22 cellular contexts compared by ENCODE assay signal in genomic region chr15:27681038-27681437, GRCh38.
DNase-seq lines count a peak whose midpoint lies in the region; ATAC-seq and TF ChIP-seq lines count a peak whose summit lies in the region.
"Had no signal": no experiment of that assay in that cellular context is flagged by ENCODE, and none has a peak within 500 bp of the region (broad histone marks: within the 10 kb centered on the region; RNA-seq: fewer than 3 reads in every experiment).

No MANE protein-coding gene starts in this region.

- H3K9ac ChIP-seq in MM.1S (ENCODE audit: low read length), result no peak overlapping the region

- no peaks in the 10 kb centered on the region for H3K9me3 ChIP-seq in MM.1S (replicated peaks; ENCODE audit: insufficient read depth, low read length)
- H3K9me3 ChIP-seq: breast epithelium had no signal

- H3K4me1 Mint-ChIP-seq in activated naive CD8-positive, alpha-beta T cell treated with anti-CD3 and anti-CD28 coated beads, Interleukin-2, amount 50 U/mL, for 24 hours, result no peaks in the 10 kb centered on the region
- H3K4me1 Mint-ChIP-seq in stimulated activated effector memory CD8-positive, alpha-beta T cell treated with anti-CD3 and anti-CD28 coated beads, Interleukin-12 subunit alpha, Interleukin-12 subunit beta, amount 100 ng/mL, for 72 hours, result no peaks in the 10 kb centered on the region
- H3K4me1 Mint-ChIP-seq: memory B cell had no signal

- no peak overlapping the region for H2AFZ ChIP-seq in MM.1S (ENCODE audit: low read length)

- H3F3A ChIP-seq in MM.1S (ENCODE audit: insufficient read depth, low read length), result no peaks in the 10 kb centered on the region

- H3K4me3 ChIP-seq in MM.1S (ENCODE audit: low read length), result no peak overlapping the region
- H3K4me3 ChIP-seq: breast epithelium had no signal

- H3K4me3 Mint-ChIP-seq in activated naive CD8-positive, alpha-beta T cell treated with anti-CD3 and anti-CD28 coated beads, Interleukin-2, amount 50 U/mL, for 24 hours, result no peak overlapping the region
- H3K4me3 Mint-ChIP-seq in stimulated activated effector memory CD8-positive, alpha-beta T cell treated with anti-CD3 and anti-CD28 coated beads, Interleukin-12 subunit alpha, Interleukin-12 subunit beta, amount 100 ng/mL, for 72 hours, result no peak overlapping the region
- H3K4me3 Mint-ChIP-seq: IgD-negative memory B cell; memory B cell; stimulated activated naive CD8-positive, alpha-beta T cell treated with anti-CD3 and anti-CD28 coated beads, Interleukin-15, Interleukin-2, amounts not matched to agents 100 ng/mL and 50 ng/mL, for 24 hours; T-helper 2 cell treated with Interferon-gamma antibody and Interleukin-4, amounts not matched to agents 5 μg/mL and 100 μg/mL, for 36 hours had no signal

- H3K9me2 ChIP-seq in MM.1S (replicated peaks; ENCODE audit: insufficient read depth, low read length), result no peaks in the 10 kb centered on the region

- no peaks in the 10 kb centered on the region for H4K20me1 ChIP-seq in MM.1S (ENCODE audit: insufficient read depth, low read length)

- H3K36me3 ChIP-seq in MM.1S (replicated peaks; ENCODE audit: insufficient read depth, low read length), result no peaks in the 10 kb centered on the region
- H3K36me3 ChIP-seq: breast epithelium had no signal

- no peak overlapping the region for H3K27ac Mint-ChIP-seq in activated naive CD8-positive, alpha-beta T cell treated with anti-CD3 and anti-CD28 coated beads, Interleukin-2, amount 50 U/mL, for 24 hours
- no peak overlapping the region for H3K27ac Mint-ChIP-seq in stimulated activated effector memory CD8-positive, alpha-beta T cell treated with anti-CD3 and anti-CD28 coated beads, Interleukin-12 subunit alpha, Interleukin-12 subunit beta, amount 100 ng/mL, for 72 hours
- H3K27ac Mint-ChIP-seq: IgD-negative memory B cell; memory B cell; stimulated activated naive CD8-positive, alpha-beta T cell treated with anti-CD3 and anti-CD28 coated beads, Interleukin-15, Interleukin-2, amounts not matched to agents 100 ng/mL and 50 ng/mL, for 24 hours; T-helper 2 cell treated with Interferon-gamma antibody and Interleukin-4, amounts not matched to agents 5 μg/mL and 100 μg/mL, for 36 hours had no signal

- no peaks in the 10 kb centered on the region for H3K9me3 Mint-ChIP-seq in activated naive CD8-positive, alpha-beta T cell treated with anti-CD3 and anti-CD28 coated beads, Interleukin-2, amount 50 U/mL, for 24 hours
- H3K9me3 Mint-ChIP-seq in stimulated activated effector memory CD8-positive, alpha-beta T cell treated with anti-CD3 and anti-CD28 coated beads, Interleukin-12 subunit alpha, Interleukin-12 subunit beta, amount 100 ng/mL, for 72 hours, result peaks cover 8% of the 10 kb centered on the region
- H3K9me3 Mint-ChIP-seq: neural crest cell had no signal

- no peaks in the 10 kb centered on the region for H3K27me3 Mint-ChIP-seq in activated naive CD8-positive, alpha-beta T cell treated with anti-CD3 and anti-CD28 coated beads, Interleukin-2, amount 50 U/mL, for 24 hours
- H3K27me3 Mint-ChIP-seq: IgD-negative memory B cell; memory B cell; stimulated activated naive CD8-positive, alpha-beta T cell treated with anti-CD3 and anti-CD28 coated beads, Interleukin-15, Interleukin-2, amounts not matched to agents 100 ng/mL and 50 ng/mL, for 24 hours had no signal

- peaks cover 2% of the 10 kb centered on the region for H3K36me3 Mint-ChIP-seq in activated naive CD8-positive, alpha-beta T cell treated with anti-CD3 and anti-CD28 coated beads, Interleukin-2, amount 50 U/mL, for 24 hours (ENCODE audit: low read depth)
- no peaks in the 10 kb centered on the region for H3K36me3 Mint-ChIP-seq in stimulated activated effector memory CD8-positive, alpha-beta T cell treated with anti-CD3 and anti-CD28 coated beads, Interleukin-12 subunit alpha, Interleukin-12 subunit beta, amount 100 ng/mL, for 72 hours
- H3K36me3 Mint-ChIP-seq: IgD-negative memory B cell, memory B cell had no signal

- peak; percentile 21 to 22 for DNase-seq in activated CD4-positive, alpha-beta T cell treated with anti-CD3 and anti-CD28 coated beads, Interleukin-2, amount 50 U/mL, for 48 hours
- DNase-seq in activated CD4-positive, alpha-beta T cell treated with anti-CD3 and anti-CD28 coated beads, Interleukin-2, amount 50 U/mL, for 1 hour, result no peak
- DNase-seq in MM.1S, result no peak
- peak; percentile 16 for DNase-seq in activated naive CD8-positive, alpha-beta T cell treated with anti-CD3 and anti-CD28 coated beads, Interleukin-2, amount 50 U/mL, for 24 hours
- DNase-seq in stimulated activated CD4-positive, alpha-beta T cell treated with anti-CD3 and anti-CD28 coated beads, Interleukin-4, amount 100 ng/mL, for 1 hour, result peak; percentile 4
- DNase-seq in T1000 (lab: John Stamatoyannopoulos, UW), result no peak
- no peak for DNase-seq in stimulated activated effector memory CD8-positive, alpha-beta T cell treated with anti-CD3 and anti-CD28 coated beads, Interleukin-12 subunit alpha, Interleukin-12 subunit beta, amount 100 ng/mL, for 72 hours (ENCODE audit: low spot score in 2 of 2)
- DNase-seq: activated CD4-positive, alpha-beta T cell treated with anti-CD3 and anti-CD28 coated beads, Interleukin-2, amount 50 U/mL, for 4 hours; activated naive CD4-positive, alpha-beta T cell treated with Interleukin-2 at 50 U/mL for 16 hours; DMS 273 treated with DMSO at 0.1 percent for 48 hours; effector CD4-positive, alpha-beta T cell; foreskin keratinocyte; NCI-H1417 treated with DMSO at 0.1 percent for 48 hours; NCI-H446 treated with DMSO at 0.1 percent for 48 hours; retina had no signal

- no peaks in the 10 kb centered on the region for H3K4me1 ChIP-seq in MM.1S (ENCODE audit: low read length)
- H3K4me1 ChIP-seq: breast epithelium, foreskin keratinocyte had no signal

- H3K27me3 ChIP-seq in MM.1S (replicated peaks; ENCODE audit: insufficient read depth, low read length), result no peaks in the 10 kb centered on the region
- H3K27me3 ChIP-seq: breast epithelium, foreskin keratinocyte had no signal

- H3K27ac ChIP-seq in MM.1S (ENCODE audit: low read length), result no peak overlapping the region
- H3K27ac ChIP-seq: breast epithelium, foreskin keratinocyte had no signal

- no peaks in the 10 kb centered on the region for H3K79me2 ChIP-seq in MM.1S (ENCODE audit: low read length)

- ATAC-seq in activated naive CD8-positive, alpha-beta T cell treated with anti-CD3 and anti-CD28 coated beads, Interleukin-2, amount 50 U/mL, for 24 hours, result no peak
- ATAC-seq in GM21526 (IDR thresholded peaks at IDR 0.05; ENCODE audit: low FRiP score, unreplicated experiment), result no peak
- ATAC-seq in stimulated activated effector memory CD8-positive, alpha-beta T cell treated with anti-CD3 and anti-CD28 coated beads, Interleukin-12 subunit alpha, Interleukin-12 subunit beta, amount 100 ng/mL, for 72 hours, result no peak
- ATAC-seq: foreskin keratinocyte had no signal

- peak; percentile 18 for TF ChIP-seq CTCF in MM.1S (IDR thresholded peaks at IDR 0.05; ENCODE audit: low read length)

- no peak overlapping the region for H3K4me2 ChIP-seq in MM.1S (ENCODE audit: low read depth, low read length)

Comparison
In these comparisons a context has a peak if more than half of its experiments do, and no peak if none do; other contexts are left out.
1. DNase-seq: peak in activated CD4-positive, alpha-beta T cell treated with anti-CD3 and anti-CD28 coated beads, Interleukin-2, amount 50 U/mL, for 48 hours (2 of 2), activated naive CD8-positive, alpha-beta T cell treated with anti-CD3 and anti-CD28 coated beads, Interleukin-2, amount 50 U/mL, for 24 hours (single experiment) and stimulated activated CD4-positive, alpha-beta T cell treated with anti-CD3 and anti-CD28 coated beads, Interleukin-4, amount 100 ng/mL, for 1 hour (single experiment); none in activated CD4-positive, alpha-beta T cell treated with anti-CD3 and anti-CD28 coated beads, Interleukin-2, amount 50 U/mL, for 1 hour (single experiment), MM.1S (single experiment), T1000 (single experiment) and stimulated activated effector memory CD8-positive, alpha-beta T cell treated with anti-CD3 and anti-CD28 coated beads, Interleukin-12 subunit alpha, Interleukin-12 subunit beta, amount 100 ng/mL, for 72 hours (0 of 2).